In the genomic region with DNA sequence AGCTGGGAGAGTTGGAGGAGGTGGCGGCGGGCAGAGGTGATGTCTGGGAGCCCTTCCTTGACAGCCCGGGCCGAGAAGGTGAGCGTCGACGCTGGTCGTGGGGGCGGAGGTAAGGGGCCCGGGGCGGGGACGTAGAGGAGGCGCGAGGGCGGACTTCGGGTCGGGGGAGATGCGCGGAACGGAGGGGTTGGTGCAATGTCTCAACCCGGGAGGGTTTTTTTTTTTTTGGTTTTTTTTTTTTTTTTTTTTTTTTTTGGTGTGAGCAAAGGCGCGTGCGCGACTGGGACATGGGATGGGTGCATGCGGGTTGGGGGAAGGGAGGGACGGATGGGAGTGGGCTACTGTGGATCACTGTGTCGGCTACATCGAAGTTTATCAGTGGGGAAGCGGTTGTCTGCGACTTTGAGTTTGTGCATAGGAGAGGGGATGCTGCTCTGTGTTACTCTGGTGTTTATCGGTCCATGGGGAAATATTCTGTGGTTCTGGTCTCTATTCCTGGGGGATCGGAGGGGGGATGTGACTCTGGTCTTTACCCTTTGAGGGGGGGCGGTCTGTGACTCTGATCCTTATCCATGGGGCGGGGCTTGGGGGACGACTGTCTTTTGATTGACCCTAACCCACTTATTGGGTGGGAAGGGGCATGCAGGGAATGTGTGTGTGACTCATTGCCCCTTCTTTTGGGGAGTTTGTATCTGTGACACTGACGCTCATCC, we compare ENCODE assay signal across 8 cellular contexts. TPM values are rescaled to one million over a fixed set of nuclear protein-coding genes. Genes with fewer than 3 reads are reported as not detected.
DNase-seq lines count a peak whose midpoint lies in the region; FAIRE-seq and TF ChIP-seq lines count a peak whose summit lies in the region.

No MANE protein-coding gene starts in this region.

- peak overlapping the region; percentile 82 for H2AFZ ChIP-seq in mesenchymal stem cell (ENCODE audit: low read depth, low read length)

- peak overlapping the region; percentile 91 for H4K8ac ChIP-seq in mesenchymal stem cell (ENCODE audit: low read length)

- intact Hi-C loops in vagina (cut with DNase I), result no loop called here

- no peaks in the 10 kb centered on the region for H3K9me3 ChIP-seq in HEK293 (ENCODE audit: control insufficient read depth, insufficient read depth, low read depth, low read length)
- H3K9me3 ChIP-seq in mesenchymal stem cell (ENCODE audit: control insufficient read depth, low read length), result no peaks in the 10 kb centered on the region
- H3K9me3 ChIP-seq in vagina, result no peaks in the 10 kb centered on the region

- peak overlapping the region; percentile 92 for H3K9ac ChIP-seq in mesenchymal stem cell (ENCODE audit: low read length)

- no peaks in the 10 kb centered on the region for H3K79me1 ChIP-seq in mesenchymal stem cell (replicated peaks; ENCODE audit: low read length, poor library complexity, severe bottlenecking)

- peak overlapping the region; percentile 90 for H3K4me3 ChIP-seq in HEK293 (ENCODE audit: low read depth, low read length)
- H3K4me3 ChIP-seq in coronary artery, result peak overlapping the region; percentile 76
- H3K4me3 ChIP-seq in mesenchymal stem cell (ENCODE audit: insufficient read depth in 1 of 2, low read depth in 1 of 2, low read length in 2 of 2), result peak overlapping the region; percentile 87 to 91
- peak overlapping the region; percentile 53 to 64 for H3K4me3 ChIP-seq in vagina

- peak overlapping the region in 1 of 2 experiments; percentile 98 for H3K4ac ChIP-seq in mesenchymal stem cell (ENCODE audit: low read depth in 1 of 2, low read length in 2 of 2)

- POLR2A ChIA-PET in HEK293 (lab: Yijun Ruan, JAX), result interaction anchor here (0.8 to 1.8 kb wide), 13 partner anchors 8 to 411 kb away, joined by 3 to 29 read pairs (median 4); a partner anchor contains a TSS

- H3K27ac ChIP-seq in HEK293 (ENCODE audit: extremely low read depth, low read depth, low read length) (peak overlapping the region; percentile 82), coronary artery (peak overlapping the region; percentile 77 to 96), mesenchymal stem cell (ENCODE audit: low read length, poor library complexity, severe bottlenecking) (peak overlapping the region; percentile 98), vagina (peak overlapping the region; percentile 92)

- peak overlapping the region; percentile 82 to 97 for H3K14ac ChIP-seq in mesenchymal stem cell (ENCODE audit: low read length in 2 of 2)

- CTCF ChIA-PET in HEK293 (lab: Yijun Ruan, JAX), result interaction anchor here (0.6 to 1.7 kb wide), 6 partner anchors 11 to 1359 kb away, joined by 3 to 13 read pairs (median 4); no protein-coding TSS in a partner anchor

- DNase-seq in GM12892 (ENCODE audit: insufficient read length) (peak; percentile 36), NCI-H2227 treated with DMSO at 0.1 percent for 48 hours (lab: John Stamatoyannopoulos, UW) (peak; percentile 86), coronary artery (ENCODE audit: low spot score) (no peak), mesenchymal stem cell (no peak), vagina (ENCODE audit: extremely low spot score in 2 of 2) (no peak), NAMALWA (ENCODE audit: low spot score) (no peak), superior temporal gyrus (ENCODE audit: extremely low spot score) (no peak)

- H3K23ac ChIP-seq in mesenchymal stem cell (ENCODE audit: low read length in 2 of 2), result no peak overlapping the region

- WGBS in mesenchymal stem cell, result 2% methylated on average over 29 of the region's 37 CpGs

- peak overlapping the region; percentile 97 for H2BK5ac ChIP-seq in mesenchymal stem cell (ENCODE audit: low read depth, low read length, poor library complexity, severe bottlenecking)

- H2BK120ac ChIP-seq in mesenchymal stem cell (ENCODE audit: low read depth, low read length), result peak overlapping the region; percentile 61

- peak; percentile 60 for FAIRE-seq in GM12892 (lab: Jason Lieb, UNC)

- H3K27me3 ChIP-seq in mesenchymal stem cell (ENCODE audit: control insufficient read depth in 1 of 2, insufficient read depth in 1 of 2, low read length in 2 of 2) (peaks cover 0 to 20% of the 10 kb centered on the region in 2 experiments), vagina (no peaks in the 10 kb centered on the region)

- no peak overlapping the region for H2BK12ac ChIP-seq in mesenchymal stem cell (ENCODE audit: low read length in 2 of 2)

- no peak for TF ChIP-seq CTCF in HEK293 (tag by site-specific recombination; IDR thresholded peaks at IDR 0.05)
- no peak for TF ChIP-seq CTCF in coronary artery (IDR thresholded peaks at IDR 0.05)
- no peak for TF ChIP-seq CTCF in vagina (IDR thresholded peaks at IDR 0.05)

- TF ChIP-seq POLR2A in GM12892 (IDR thresholded peaks at IDR 0.05; ENCODE audit: low read depth, low read length), result no peak
- no peak for TF ChIP-seq POLR2A in vagina (IDR thresholded peaks at IDR 0.05)

- peak overlapping the region; percentile 87 to 94 for H3K18ac ChIP-seq in mesenchymal stem cell (ENCODE audit: low read depth in 1 of 2, low read length in 2 of 2)

- peak overlapping the region; percentile 71 for H3K4me2 ChIP-seq in mesenchymal stem cell (ENCODE audit: low read length, poor library complexity, severe bottlenecking)

- H3K36me3 ChIP-seq in HEK293 (ENCODE audit: control insufficient read depth in 2 of 2, insufficient read depth in 1 of 2, low read length in 2 of 2) (peaks cover 8 to 41% of the 10 kb centered on the region in 2 experiments; a peak in 2 of 3 replicates), mesenchymal stem cell (ENCODE audit: control insufficient read depth in 1 of 2, insufficient read depth in 2 of 2, low read depth in 1 of 2, low read length in 2 of 2) (peaks cover 13 to 20% of the 10 kb centered on the region in 2 experiments), vagina (peaks cover 0 to 7% of the 10 kb centered on the region in 2 donors)

- no peak overlapping the region for H2BK15ac ChIP-seq in mesenchymal stem cell (ENCODE audit: low read depth, poor library complexity, severe bottlenecking)

- no peak overlapping the region for H2AK5ac ChIP-seq in mesenchymal stem cell (ENCODE audit: low read length, severe bottlenecking)

- H4K91ac ChIP-seq in mesenchymal stem cell (ENCODE audit: low read length), result peak overlapping the region; percentile 94

- 0 out of 2 replicates have a peak, but pooled peaks cover 3% of the 10 kb centered on the region for H3K4me1 ChIP-seq in HEK293 (ENCODE audit: control insufficient read depth, insufficient read depth, low read length)
- peaks cover 11% of the 10 kb centered on the region for H3K4me1 ChIP-seq in mesenchymal stem cell (ENCODE audit: control insufficient read depth, insufficient read depth, low read depth, low read length)
- H3K4me1 ChIP-seq in vagina, result peaks cover 24% of the 10 kb centered on the region

TF ChIP-seq in HEK293, 187 proteins besides CTCF, POLR2A, EP300 and RAD21 (continues in another document):
- TF ChIP-seq SP2 (tag by site-specific recombination; IDR thresholded peaks at IDR 0.05), result no peak
- no peak for TF ChIP-seq ZNF654 (tag by site-specific recombination; IDR thresholded peaks at IDR 0.05; ENCODE audit: low read depth)
- no peak for TF ChIP-seq GLIS2 (tag by site-specific recombination; IDR thresholded peaks at IDR 0.05)
- TF ChIP-seq, protein P1, sequence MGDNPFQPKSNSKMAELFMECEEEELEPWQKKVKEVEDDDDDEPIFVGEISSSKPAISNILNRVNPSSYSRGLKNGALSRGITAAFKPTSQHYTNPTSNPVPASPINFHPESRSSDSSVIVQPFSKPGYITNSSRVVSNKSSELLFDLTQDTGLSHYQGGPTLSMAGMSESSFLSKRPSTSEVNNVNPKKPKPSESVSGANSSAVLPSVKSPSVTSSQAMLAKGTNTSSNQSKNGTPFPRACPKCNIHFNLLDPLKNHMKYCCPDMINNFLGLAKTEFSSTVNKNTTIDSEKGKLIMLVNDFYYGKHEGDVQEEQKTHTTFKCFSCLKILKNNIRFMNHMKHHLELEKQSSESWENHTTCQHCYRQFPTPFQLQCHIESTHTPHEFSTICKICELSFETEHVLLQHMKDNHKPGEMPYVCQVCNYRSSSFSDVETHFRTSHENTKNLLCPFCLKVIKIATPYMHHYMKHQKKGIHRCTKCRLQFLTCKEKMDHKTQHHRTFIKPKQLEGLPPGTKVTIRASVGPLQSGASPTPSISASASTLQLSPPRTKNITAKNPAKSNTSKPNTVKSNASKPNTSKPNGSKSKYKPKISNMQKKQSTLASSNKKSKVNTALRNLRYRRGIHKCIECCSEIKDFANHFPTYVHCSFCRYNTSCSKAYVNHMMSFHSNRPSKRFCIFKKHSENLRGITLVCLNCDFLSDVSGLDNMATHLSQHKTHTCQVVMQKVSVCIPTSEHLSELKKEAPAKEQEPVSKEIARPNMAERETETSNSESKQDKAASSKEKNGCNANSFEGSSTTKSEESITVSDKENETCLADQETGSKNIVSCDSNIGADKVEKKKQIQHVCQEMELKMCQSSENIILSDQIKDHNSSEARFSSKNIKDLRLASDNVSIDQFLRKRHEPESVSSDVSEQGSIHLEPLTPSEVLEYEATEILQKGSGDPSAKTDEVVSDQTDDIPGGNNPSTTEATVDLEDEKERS (tag by site-specific recombination; IDR thresholded peaks at IDR 0.05), result 0 out of 2 replicates have a peak, but pooled peaks have one; percentile 48
- no peak for TF ChIP-seq KLF8 (tag by site-specific recombination; IDR thresholded peaks at IDR 0.05)
- peak; percentile 13; the same call in 1 of the 2 replicates for TF ChIP-seq SP3 (tag by site-specific recombination; IDR thresholded peaks at IDR 0.05)
- peak; percentile 29 for TF ChIP-seq ZFHX2 (tag by site-specific recombination; conservative IDR thresholded peaks at IDR 0.05)
- TF ChIP-seq ZNF133 (tag by site-specific recombination; IDR thresholded peaks at IDR 0.05), result no peak
- peak; percentile 79 for TF ChIP-seq EGR2 (tag by site-specific recombination; IDR thresholded peaks at IDR 0.05; ENCODE audit: low read depth)

RNA-seq across cellular contexts. Expression of a gene that starts 0.5 kb away (rescaled TPM):
- polyA plus RNA-seq in GM12892 (2012; ENCODE audit: missing spikeins), result 19.5 TPM
- polyA plus RNA-seq in mesenchymal stem cell (2013, experiment 1 of 2), result 23.0 TPM
- 22.4 TPM for polyA plus RNA-seq in mesenchymal stem cell (2013, experiment 2 of 2)
- total RNA-seq in vagina, result 32.4 TPM

RNA-seq across cellular contexts. Expression of a gene that starts 1.1 kb away (rescaled TPM):
- polyA plus RNA-seq in GM12892 (2012; ENCODE audit: missing spikeins), result 59.7 TPM
- polyA plus RNA-seq in mesenchymal stem cell (2013, experiment 1 of 2), result 88.0 TPM
- polyA plus RNA-seq in mesenchymal stem cell (2013, experiment 2 of 2), result 88.0 TPM
- total RNA-seq in vagina, result 63.8 TPM

RNA-seq across cellular contexts. Expression of a gene that starts 48.1 kb away (rescaled TPM):
- polyA plus RNA-seq in GM12892 (2012; ENCODE audit: missing spikeins), result 112 TPM
- polyA plus RNA-seq in mesenchymal stem cell (2013, experiment 1 of 2), result 135 TPM
- 128 TPM for polyA plus RNA-seq in mesenchymal stem cell (2013, experiment 2 of 2)
- total RNA-seq in vagina, result 168 TPM

Comparison
In these comparisons a context has a peak if more than half of its experiments do, and no peak if none do; other contexts are left out.
1. DNase-seq: peak in GM12892 (single experiment) and NCI-H2227 treated with DMSO at 0.1 percent for 48 hours (single experiment); none in coronary artery (single experiment), mesenchymal stem cell (single experiment), vagina (0 of 2), NAMALWA (single experiment) and superior temporal gyrus (single experiment).
2. Peak in every context shown above with its lines, with median percentiles within 50 percentile points of each other: H3K27ac ChIP-seq and H3K4me3 ChIP-seq.